Comparison of ENCODE assay signal across 23 cellular contexts in the genomic region with DNA sequence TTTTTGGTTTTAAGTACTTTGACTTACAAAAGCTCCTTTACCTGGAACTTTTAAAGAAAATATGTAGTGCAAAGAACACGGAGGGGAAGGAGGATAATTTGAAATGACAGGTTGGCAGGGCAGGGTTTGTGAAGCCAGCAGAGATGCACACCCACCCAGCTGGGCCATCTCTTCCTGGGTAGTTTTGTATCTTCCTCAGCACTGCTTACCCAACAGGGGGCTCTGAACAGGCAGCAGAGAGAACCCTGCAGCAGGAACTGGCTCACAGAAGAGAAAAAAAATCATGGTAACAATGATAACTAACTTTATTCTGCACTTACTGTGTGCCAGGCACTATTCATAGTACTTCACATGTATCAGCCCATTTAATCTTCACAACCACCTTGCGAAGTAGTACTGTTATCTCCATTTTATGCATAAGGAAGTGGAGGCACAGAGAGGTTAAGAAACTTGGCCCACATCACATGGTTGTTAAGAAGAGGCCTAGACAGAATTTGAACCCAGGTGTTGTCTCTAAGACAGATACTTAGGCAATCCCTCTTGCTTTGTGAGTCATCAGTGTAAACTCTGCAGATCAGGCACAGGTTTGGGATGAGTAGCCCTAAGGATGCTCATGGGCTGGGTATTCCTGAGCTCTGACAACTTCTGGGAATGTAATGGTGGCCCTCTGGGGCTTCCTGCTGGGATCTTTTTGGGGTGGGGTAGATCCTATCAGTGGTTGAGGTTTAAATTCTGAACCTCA.
DNase-seq lines count a peak whose midpoint lies in the region; ATAC-seq, FAIRE-seq and TF ChIP-seq lines count a peak whose summit lies in the region.
"Had no signal": no experiment of that assay in that cellular context is flagged by ENCODE, and none has a peak within 500 bp of the region (broad histone marks: within the 10 kb centered on the region; RNA-seq: fewer than 3 reads in every experiment).

No MANE protein-coding gene starts in this region.

- H4K20me1 ChIP-seq in K562 (replicated peaks; ENCODE audit: control insufficient read depth, insufficient read depth, low read length): peaks cover 19% of the 10 kb centered on the region; the same call in 1 of the 2 replicates

- no peak for TF ChIP-seq POLR2A in K562 (conservative IDR thresholded peaks at IDR 0.05)

- POLR2A ChIA-PET in K562 (lab: Yijun Ruan, JAX): no interaction called here

- H3K27ac ChIP-seq in K562 (ENCODE audit: extremely low read depth, low read depth, low read length): no peak overlapping the region
- H3K27ac ChIP-seq: gastroesophageal sphincter, ovary, SJCRH30, skin epidermis had no signal

- H3K36me3 ChIP-seq in K562 (ENCODE audit: control insufficient read depth, insufficient read depth, low read length): no peaks in the 10 kb centered on the region
- H3K36me3 ChIP-seq: gastroesophageal sphincter, ovary, SJCRH30 had no signal

- FAIRE-seq in K562 (lab: Jason Lieb, UNC): peak; percentile 63
- FAIRE-seq: RCC 7860, urothelium cell line had no signal

- 3% methylated on average over 2 of the region's 2 CpGs for WGBS in K562 (ENCODE audit: insufficient coverage, low coverage, missing lambda C conversion rate)

- CTCF ChIA-PET in K562 (lab: Yijun Ruan, JAX; ENCODE audit: low intra/inter-chr PET ratio): no interaction called here

- peaks cover 0 to 7% of the 10 kb centered on the region in 2 experiments; a peak in 2 of 5 replicates for H3K4me1 ChIP-seq in K562 (replicated peaks in 1 of 2; ENCODE audit: control insufficient read depth in 2 of 2, insufficient read depth in 2 of 2, low read length in 2 of 2)
- H3K4me1 ChIP-seq: SJCRH30 had no signal

- no peaks in the 10 kb centered on the region for H3K79me2 ChIP-seq in K562 (ENCODE audit: control insufficient read depth, insufficient read depth, low read length)

- no peak overlapping the region for H3K4me3 ChIP-seq in Jurkat, Clone E6-1 (ENCODE audit: low read length)
- H3K4me3 ChIP-seq in K562: no peak overlapping the region
- H3K4me3 ChIP-seq: gastroesophageal sphincter, ovary, SJCRH30, skin epidermis had no signal

- H3K4me2 ChIP-seq in K562 (ENCODE audit: insufficient read depth, low read length): no peak overlapping the region

- no peaks in the 10 kb centered on the region for H3K9me3 ChIP-seq in K562 (replicated peaks; ENCODE audit: control insufficient read depth, insufficient read depth, low read depth, low read length)
- H3K9me3 ChIP-seq: gastroesophageal sphincter, ovary, SJCRH30 had no signal

- peaks cover 40 to 60% of the 10 kb centered on the region in 2 experiments for H3K27me3 ChIP-seq in K562 (ENCODE audit: control insufficient read depth in 2 of 2, insufficient read depth in 2 of 2, low read length in 2 of 2)
- H3K27me3 ChIP-seq: ovary had no signal

- ATAC-seq in K562 (no peak), GM19023 (IDR thresholded peaks at IDR 0.05; ENCODE audit: unreplicated experiment) (no peak), GM21515 (IDR thresholded peaks at IDR 0.05; ENCODE audit: unreplicated experiment) (no peak)
- ATAC-seq: gastroesophageal sphincter; left cardiac atrium; stimulated activated naive B cell treated with anti-CD40 and anti-IgM and Interleukin-4, amounts not matched to agents 10 μg/mL and 1 μg/mL and 100 μg/mL, for 72 hours had no signal

- no peak overlapping the region for H2AFZ ChIP-seq in K562 (ENCODE audit: low read depth, low read length)

- BruUV-seq in K562 (replicated peaks; lab: Mats Ljungman, UMichigan): no TSS peak

- DNase-seq in NCI-H82 (lab: John Stamatoyannopoulos, UW): peak; percentile 52
- DNase-seq in NCI-H82 treated with DMSO at 0.1 percent for 48 hours (lab: John Stamatoyannopoulos, UW; ENCODE audit: unreplicated experiment): no peak
- DNase-seq in Jurkat, Clone E6-1 (ENCODE audit: low read depth, low spot score): peak; percentile 22
- no peak for DNase-seq in K562 (ENCODE audit: extremely low read depth in 1 of 4, low spot score in 3 of 4)
- DNase-seq in kidney tubule cell (ENCODE audit: low spot score): peak; percentile 37
- DNase-seq in RKO (ENCODE audit: low spot score): no peak
- DNase-seq: activated CD4-positive, alpha-beta T cell treated with anti-CD3 and anti-CD28 coated beads, Interleukin-2, amount 10 ng/mL, durations not matched to agents 7 days and 5 days; activated naive CD4-positive, alpha-beta T cell; GOT3; left cardiac atrium; NCI-H1105 treated with DMSO at 0.1 percent for 48 hours; NCI-H2029 treated with DMSO at 0.1 percent for 48 hours; NCI-H526 treated with DMSO at 0.1 percent for 48 hours; ovary; SJCRH30; stimulated activated naive B cell treated with anti-CD40 and anti-IgM and Interleukin-4, amounts not matched to agents 10 μg/mL and 1 μg/mL and 100 μg/mL, for 72 hours; T1000 had no signal

- in situ Hi-C loops in K562 (cut with MboI): no loop called here

- no peak overlapping the region for H3K9ac ChIP-seq in K562 (ENCODE audit: insufficient read depth in 1 of 2, low read depth in 2 of 2, low read length in 2 of 2)

- no peak for TF ChIP-seq EP300 in K562 (IDR thresholded peaks at IDR 0.05; ENCODE audit: low read length)

- intact Hi-C loops in K562 (cut with micrococcal nuclease): no loop called here

- no peak for TF ChIP-seq RAD21 in K562 (CRISPR knock-in tag; conservative IDR thresholded peaks at IDR 0.05 in 1 of 2, IDR thresholded peaks at IDR 0.05 in 1 of 2)

- no peaks in the 10 kb centered on the region for H3K9me1 ChIP-seq in K562 (ENCODE audit: control insufficient read depth, insufficient read depth, low read length)

- no peak for TF ChIP-seq CTCF in K562 (IDR thresholded peaks at IDR 0.05 in 2 of 3, conservative IDR thresholded peaks at IDR 0.05 in 1 of 3; ENCODE audit: insufficient read depth in 2 of 3, low read depth in 1 of 3, low read length in 3 of 3)

TF ChIP-seq in K562, 482 proteins besides CTCF, POLR2A, EP300 and RAD21:
- TF ChIP-seq HDGF (IDR thresholded peaks at IDR 0.05): no peak
- peak; percentile 27 for TF ChIP-seq CBFA2T3 (IDR thresholded peaks at IDR 0.05)
- TF ChIP-seq FOSL1 (tag; conservative IDR thresholded peaks at IDR 0.05): 0 out of 2 replicates have a peak, but pooled peaks have one; percentile 18
TF ChIP-seq in K562: peak in this region for 2.

Comparison
In these comparisons a context has a peak if more than half of its experiments do, and no peak if none do; other contexts are left out.
1. DNase-seq: peak in NCI-H82 (single experiment), Jurkat, Clone E6-1 (single experiment) and kidney tubule cell (single experiment); none in NCI-H82 treated with DMSO at 0.1 percent for 48 hours (single experiment), K562 (0 of 4) and RKO (single experiment).